ENCODE assay signal across 8 cellular contexts in genomic region chr5:1666812-1667588, GRCh38.
DNase-seq lines count a peak whose midpoint lies in the region; ATAC-seq and TF ChIP-seq lines count a peak whose summit lies in the region.

No MANE protein-coding gene starts in this region.

- H3K9me3 ChIP-seq in parathyroid adenoma (ENCODE audit: control insufficient read depth, low read length): no peaks in the 10 kb centered on the region

- DNase-seq in DMS53 treated with DMSO at 0.1 percent for 48 hours (lab: John Stamatoyannopoulos, UW; ENCODE audit: unreplicated experiment) (peak; percentile 42), foreskin fibroblast (peak in 1 of 2 donors; percentile 51), NCI-H1048 (lab: John Stamatoyannopoulos, UW) (no peak)
- DNase-seq in activated CD8-positive, alpha-beta memory T cell treated with anti-CD3 and anti-CD28 coated beads, Interleukin-2, amount 50 U/mL, for 4 hours: peak; percentile 60

- H3K4me1 ChIP-seq in KMS-11 (ENCODE audit: low read depth, poor library complexity, severe bottlenecking) (peaks cover 3% of the 10 kb centered on the region), parathyroid adenoma (peaks cover 4% of the 10 kb centered on the region)

- no peak overlapping the region for H3K27ac ChIP-seq in KMS-11
- no peak overlapping the region for H3K27ac ChIP-seq in parathyroid adenoma

- TF ChIP-seq CTCF in KMS-11 (conservative IDR thresholded peaks at IDR 0.05; ENCODE audit: low read depth, low read length): 0 out of 2 replicates have a peak, but pooled peaks have one; percentile 23
- TF ChIP-seq CTCF in foreskin fibroblast (IDR thresholded peaks at IDR 0.05; ENCODE audit: low read depth, low read length): peak; percentile 5
- TF ChIP-seq CTCF in parathyroid adenoma (IDR thresholded peaks at IDR 0.05): peak; percentile 47

- H3K4me3 ChIP-seq in KMS-11 (IDR thresholded peaks at IDR 0.05; ENCODE audit: insufficient read depth, low read depth, low read length) (no peak overlapping the region), foreskin fibroblast (ENCODE audit: low read depth in 1 of 2, low read length in 2 of 2) (no peak overlapping the region), parathyroid adenoma (ENCODE audit: low read depth, low read length) (no peak overlapping the region)

- ATAC-seq in GM21723 (IDR thresholded peaks at IDR 0.05; ENCODE audit: unreplicated experiment) (no peak), HG02610 (IDR thresholded peaks at IDR 0.05; ENCODE audit: unreplicated experiment) (no peak)

- H3K9ac ChIP-seq in KMS-11 (peak overlapping the region; percentile 8; the same call in 1 of the 2 replicates), parathyroid adenoma (no peak overlapping the region)

- H3K36me3 ChIP-seq in KMS-11 (ENCODE audit: insufficient read depth) (no peaks in the 10 kb centered on the region), parathyroid adenoma (ENCODE audit: control insufficient read depth, insufficient read depth, low read length) (no peaks in the 10 kb centered on the region)

- H3K27me3 ChIP-seq in KMS-11 (ENCODE audit: insufficient read depth, low read depth) (peaks cover 5% of the 10 kb centered on the region; the same call in 1 of the 2 replicates), parathyroid adenoma (ENCODE audit: control insufficient read depth, insufficient read depth, low read length) (peaks cover 9% of the 10 kb centered on the region)

- H3K79me2 ChIP-seq in KMS-11 (ENCODE audit: insufficient read depth, low read depth) (no peaks in the 10 kb centered on the region), parathyroid adenoma (no peaks in the 10 kb centered on the region)

- H3K4me2 ChIP-seq in KMS-11 (peak overlapping the region; percentile 65), parathyroid adenoma (ENCODE audit: low read length) (no peak overlapping the region)

- H4K20me1 ChIP-seq in KMS-11 (ENCODE audit: insufficient read depth): no peaks in the 10 kb centered on the region

- H2AFZ ChIP-seq in KMS-11 (ENCODE audit: low read depth): peak overlapping the region; percentile 96
- peak overlapping the region; percentile 27 for H2AFZ ChIP-seq in parathyroid adenoma
